Comparison of ENCODE assay signal across 22 cellular contexts in genomic region chr3:43786953-43787305, GRCh38.
A peak's percentile ranks its signal among the peaks of the same experiment; 100 is the strongest.
DNase-seq lines count a peak whose midpoint lies in the region; ATAC-seq, FAIRE-seq and TF ChIP-seq lines count a peak whose summit lies in the region.
"Had no signal": no experiment of that assay in that cellular context is flagged by ENCODE, and none has a peak within 500 bp of the region (broad histone marks: within the 10 kb centered on the region; RNA-seq: fewer than 3 reads in every experiment).

No MANE protein-coding gene starts in this region.

- no peak overlapping the region for H2BK15ac ChIP-seq in neuronal stem cell (ENCODE audit: low read length)

- no peak for ATAC-seq in HepG2
- no peak for ATAC-seq in right lobe of liver
- no peak for ATAC-seq in HG03432 (IDR thresholded peaks at IDR 0.05; ENCODE audit: unreplicated experiment)

- H2AFZ ChIP-seq in HepG2 (ENCODE audit: low read length), result no peak overlapping the region
- H2AFZ ChIP-seq in neuronal stem cell (ENCODE audit: low read length), result no peak overlapping the region
- H2AFZ ChIP-seq: GM23248 had no signal

- H3K18ac ChIP-seq in neuronal stem cell (ENCODE audit: low read length), result no peak overlapping the region

- H3K27ac ChIP-seq in HepG2 (ENCODE audit: extremely low read length, insufficient read depth, low read length) (no peak overlapping the region), right lobe of liver (no peak overlapping the region), coronary artery (no peak overlapping the region), neuronal stem cell (replicated peaks; ENCODE audit: low read length) (no peak overlapping the region)
- H3K27ac ChIP-seq: 22Rv1, GM23248 had no signal

- H3K4me2 ChIP-seq in HepG2 (ENCODE audit: low read depth, low read length) (no peak overlapping the region), neuronal stem cell (ENCODE audit: insufficient read depth, low read length, poor library complexity, severe bottlenecking) (no peak overlapping the region)

- H3K4ac ChIP-seq in neuronal stem cell (ENCODE audit: low read length), result no peak overlapping the region

- no peak for TF ChIP-seq RAD21 in HepG2 (CRISPR knock-in tag; IDR thresholded peaks at IDR 0.05)

- in situ Hi-C loops in HepG2 (cut with HindIII; ENCODE audit: extremely low pct_ligation_motif_present, low pct_unique_long_range_greater_than_20kb), result no loop called here

- intact Hi-C loops in HepG2 (cut with micrococcal nuclease; ENCODE audit: unreplicated experiment), result no loop called here
- intact Hi-C loops in right lobe of liver (cut with DNase I), result no loop called here

- H3K23ac ChIP-seq in neuronal stem cell (ENCODE audit: low read depth, low read length, poor library complexity), result no peak overlapping the region

- no peak overlapping the region for H2BK120ac ChIP-seq in neuronal stem cell (ENCODE audit: low read depth, low read length)

- TF ChIP-seq CTCF in HepG2 (CRISPR knock-in tag; IDR thresholded peaks at IDR 0.05), result no peak
- TF ChIP-seq CTCF in right lobe of liver (IDR thresholded peaks at IDR 0.05), result no peak
- no peak for TF ChIP-seq CTCF in coronary artery (IDR thresholded peaks at IDR 0.05)

- no peaks in the 10 kb centered on the region for H4K20me1 ChIP-seq in HepG2 (ENCODE audit: insufficient read depth, low read length)

- CTCF ChIA-PET in HepG2 (lab: Yijun Ruan, JAX; ENCODE audit: low intra/inter-chr PET ratio, low total read pairs), result no interaction called here

- no peak for TF ChIP-seq EP300 in HepG2 (IDR thresholded peaks at IDR 0.05; ENCODE audit: low read depth in 2 of 2, low read length in 2 of 2)
- TF ChIP-seq EP300 in HepG2 (CRISPR knock-in tag; IDR thresholded peaks at IDR 0.05; ENCODE audit: borderline replicate concordance), result no peak

- no peak overlapping the region for H4K91ac ChIP-seq in neuronal stem cell (ENCODE audit: low read depth, low read length, poor library complexity)

- H3K27me3 ChIP-seq in HepG2 (ENCODE audit: control insufficient read depth in 1 of 2, insufficient read depth in 2 of 2, low read length in 2 of 2) (peaks cover 1 to 27% of the 10 kb centered on the region in 2 experiments; a peak in 3 of 5 replicates), right lobe of liver (no peaks in the 10 kb centered on the region), neuronal stem cell (ENCODE audit: control insufficient read depth in 3 of 3, insufficient read depth in 3 of 3, low read depth in 1 of 3, low read length in 3 of 3) (peaks cover 0 to 8% (median 0%) of the 10 kb centered on the region in 3 experiments)

- 21% methylated on average over 5 of the region's 5 CpGs for WGBS in HepG2 (ENCODE audit: low lambda C conversion rate)
- WGBS in right lobe of liver (ENCODE audit: insufficient coverage, low coverage, low lambda C conversion rate, missing lambda C conversion rate), result 51% methylated on average over 5 of the region's 5 CpGs
- WGBS in neuronal stem cell (ENCODE audit: extremely low coverage in 2 of 2, insufficient read length in 2 of 2, insufficient replicate concordance in 1 of 2), 2 donors, result no CpG with 5 or more reads among the region's 5 CpGs

- POLR2A ChIA-PET in HepG2 (lab: Yijun Ruan, JAX), result no interaction called here

- H3K36me3 ChIP-seq in HepG2 (replicated peaks in 1 of 2; ENCODE audit: control insufficient read depth in 1 of 2, insufficient read depth in 2 of 2, low read length in 2 of 2) (no peaks in the 10 kb centered on the region), right lobe of liver (no peaks in the 10 kb centered on the region), neuronal stem cell (replicated peaks in 1 of 2; ENCODE audit: control insufficient read depth in 2 of 2, insufficient read depth in 2 of 2, low read length in 2 of 2) (no peaks in the 10 kb centered on the region)

- no peak overlapping the region for H2BK12ac ChIP-seq in neuronal stem cell (ENCODE audit: low read length)

- H3K9me3 ChIP-seq in HepG2 (ENCODE audit: low read length), result no peaks in the 10 kb centered on the region
- no peaks in the 10 kb centered on the region for H3K9me3 ChIP-seq in right lobe of liver
- H3K9me3 ChIP-seq in neuronal stem cell (replicated peaks in 1 of 2; ENCODE audit: control insufficient read depth in 2 of 2, insufficient read depth in 1 of 2, low read depth in 1 of 2, low read length in 2 of 2), result no peaks in the 10 kb centered on the region

- no peaks in the 10 kb centered on the region for H3K79me2 ChIP-seq in HepG2 (ENCODE audit: insufficient read depth, low read length)

- H3K9ac ChIP-seq in HepG2 (ENCODE audit: insufficient read depth, low read depth, low read length), result no peak overlapping the region
- H3K9ac ChIP-seq in neuronal stem cell (ENCODE audit: low read depth, low read length, poor library complexity), result no peak overlapping the region
- H3K9ac ChIP-seq: GM23248 had no signal

- peaks cover 6% of the 10 kb centered on the region; the same call in 1 of the 2 replicates for H3K4me1 ChIP-seq in HepG2 (ENCODE audit: insufficient read depth, low read length)
- H3K4me1 ChIP-seq in right lobe of liver, result no peaks in the 10 kb centered on the region
- peaks cover 0 to 3% of the 10 kb centered on the region in 2 donors for H3K4me1 ChIP-seq in neuronal stem cell (ENCODE audit: control insufficient read depth in 2 of 2, insufficient read depth in 1 of 2, low read depth in 1 of 2, low read length in 2 of 2)

- no peak overlapping the region for H4K8ac ChIP-seq in neuronal stem cell (ENCODE audit: low read depth, low read length)

- H3K14ac ChIP-seq in neuronal stem cell (ENCODE audit: low read length), result no peak overlapping the region

- BruUV-seq in HepG2 (replicated peaks; lab: Mats Ljungman, UMichigan), result no TSS peak

- H3K4me3 ChIP-seq in HepG2 (replicated peaks in 1 of 3; ENCODE audit: insufficient read depth in 1 of 3, low read depth in 2 of 3, low read length in 3 of 3) (no peak overlapping the region), right lobe of liver (no peak overlapping the region), coronary artery (no peak overlapping the region), neuronal stem cell (ENCODE audit: low read length in 2 of 2) (no peak overlapping the region)
- H3K4me3 ChIP-seq: GM23248 had no signal

- no peak for TF ChIP-seq POLR2A in HepG2 (IDR thresholded peaks at IDR 0.05; ENCODE audit: insufficient read depth in 1 of 2, low read depth in 2 of 2, low read length in 2 of 2)
- TF ChIP-seq POLR2A in right lobe of liver (IDR thresholded peaks at IDR 0.05), result no peak

- no peak for FAIRE-seq in HepG2 (lab: Jason Lieb, UNC)
- FAIRE-seq: A204.1, G401.6, GM12892, GM19239, H1 had no signal

- H3K79me1 ChIP-seq in neuronal stem cell (ENCODE audit: low read depth, low read length), result no peaks in the 10 kb centered on the region

- H2AK5ac ChIP-seq in neuronal stem cell (ENCODE audit: low read depth, low read length), result peak overlapping the region; percentile 66

- no peak for DNase-seq in HepG2 (ENCODE audit: low spot score)
- DNase-seq in right lobe of liver, result no peak
- DNase-seq in coronary artery (ENCODE audit: low spot score), result peak; percentile 62
- peak; percentile 40 for DNase-seq in islet precursor cell
- no peak for DNase-seq in neuronal stem cell (ENCODE audit: low spot score)
- DNase-seq in activated CD4-positive, alpha-beta T cell treated with anti-CD3 and anti-CD28 coated beads for 48 hours, result no peak
- DNase-seq in NCI-H345 (lab: John Stamatoyannopoulos, UW), result no peak
- DNase-seq: C1 segment of cervical spinal cord; Calu3; CD4-positive, alpha-beta memory T cell; COR-L47; DMS153; DND-41; GM23248; HCEC 1CT had no signal

- no peak overlapping the region for H2BK5ac ChIP-seq in neuronal stem cell (ENCODE audit: low read length)

TF ChIP-seq in HepG2, 621 proteins besides CTCF, POLR2A, EP300 and RAD21:
- no peak for TF ChIP-seq HNRNPL (IDR thresholded peaks at IDR 0.05; ENCODE audit: low read depth, low read length)
- 0 out of 2 replicates have a peak, but pooled peaks have one; percentile 22 for TF ChIP-seq ATF7 (IDR thresholded peaks at IDR 0.05)
- no peak for TF ChIP-seq ATF7 (CRISPR knock-in tag; IDR thresholded peaks at IDR 0.05)

Comparison
In these comparisons a context has a peak if more than half of its experiments do, and no peak if none do; other contexts are left out.
1. DNase-seq: peak in coronary artery (single experiment) and islet precursor cell (single experiment); none in HepG2 (single experiment), right lobe of liver (0 of 3), neuronal stem cell (single experiment), activated CD4-positive, alpha-beta T cell treated with anti-CD3 and anti-CD28 coated beads for 48 hours (single experiment) and NCI-H345 (single experiment).